8 cellular contexts compared by ENCODE assay signal in the genomic region with DNA sequence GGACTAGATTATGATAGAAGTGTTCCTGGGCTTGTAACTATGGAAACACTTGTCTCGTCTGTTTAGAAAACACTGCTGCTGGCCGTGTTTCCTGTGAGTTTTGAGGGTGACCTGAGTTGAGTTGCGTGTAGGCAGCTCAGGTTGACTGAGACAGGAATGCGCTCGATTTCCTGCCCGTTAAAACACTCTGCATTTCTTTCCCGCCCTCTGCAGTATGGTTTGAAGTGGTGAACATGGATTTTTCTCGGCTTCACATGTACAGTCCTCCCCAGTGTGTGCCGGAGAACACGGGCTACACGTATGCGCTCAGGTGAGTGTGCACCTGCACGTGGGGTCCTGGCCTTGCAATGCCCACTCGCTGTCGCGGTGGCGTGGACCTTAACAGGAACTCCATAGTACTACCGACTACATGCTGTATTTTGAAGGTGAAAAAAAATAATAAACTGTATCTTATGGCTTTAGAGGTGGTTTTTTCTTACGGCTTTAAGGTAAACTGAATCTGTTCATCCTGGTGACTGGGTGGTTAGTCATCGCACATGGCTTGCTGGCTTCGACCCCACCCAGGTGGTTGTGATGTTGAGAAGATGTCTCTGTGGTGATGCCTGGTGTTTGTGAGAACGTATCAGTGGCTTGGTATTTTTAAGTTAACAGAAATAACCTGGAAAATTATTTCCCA. TPM values are rescaled to one million over a fixed set of nuclear protein-coding genes. Genes with fewer than 3 reads are reported as not detected.
DNase-seq lines count a peak whose midpoint lies in the region; FAIRE-seq and TF ChIP-seq lines count a peak whose summit lies in the region.

A gene with protein sequence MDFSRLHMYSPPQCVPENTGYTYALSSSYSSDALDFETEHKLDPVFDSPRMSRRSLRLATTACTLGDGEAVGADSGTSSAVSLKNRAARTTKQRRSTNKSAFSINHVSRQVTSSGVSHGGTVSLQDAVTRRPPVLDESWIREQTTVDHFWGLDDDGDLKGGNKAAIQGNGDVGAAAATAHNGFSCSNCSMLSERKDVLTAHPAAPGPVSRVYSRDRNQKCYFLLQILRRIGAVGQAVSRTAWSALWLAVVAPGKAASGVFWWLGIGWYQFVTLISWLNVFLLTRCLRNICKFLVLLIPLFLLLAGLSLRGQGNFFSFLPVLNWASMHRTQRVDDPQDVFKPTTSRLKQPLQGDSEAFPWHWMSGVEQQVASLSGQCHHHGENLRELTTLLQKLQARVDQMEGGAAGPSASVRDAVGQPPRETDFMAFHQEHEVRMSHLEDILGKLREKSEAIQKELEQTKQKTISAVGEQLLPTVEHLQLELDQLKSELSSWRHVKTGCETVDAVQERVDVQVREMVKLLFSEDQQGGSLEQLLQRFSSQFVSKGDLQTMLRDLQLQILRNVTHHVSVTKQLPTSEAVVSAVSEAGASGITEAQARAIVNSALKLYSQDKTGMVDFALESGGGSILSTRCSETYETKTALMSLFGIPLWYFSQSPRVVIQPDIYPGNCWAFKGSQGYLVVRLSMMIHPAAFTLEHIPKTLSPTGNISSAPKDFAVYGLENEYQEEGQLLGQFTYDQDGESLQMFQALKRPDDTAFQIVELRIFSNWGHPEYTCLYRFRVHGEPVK (plus strand): TSS at position 185 of the 676 bp plus-strand sequence. CDS start 49 bp downstream, at position 234.

- no peak for TF ChIP-seq EP300 in sigmoid colon (IDR thresholded peaks at IDR 0.05)

- H3K36me3 ChIP-seq in PC-9 (ENCODE audit: low read depth): peaks cover 11% of the 10 kb centered on the region
- H3K36me3 ChIP-seq in cardiac muscle cell: peaks cover 3% of the 10 kb centered on the region
- H3K36me3 ChIP-seq in sigmoid colon: no peaks in the 10 kb centered on the region

- H3K4me3 Mint-ChIP-seq in activated naive CD4-positive, alpha-beta T cell treated with anti-CD3 and anti-CD28 coated beads, Interleukin-2, amount 10 ng/mL, durations not matched to agents 7 days and 5 days: peak within 1 kb of the TSS; percentile 70

- 60 to 80% methylated on average over 22 of the region's 22 CpGs for WGBS in sigmoid colon, 2 donors

- POLR2A ChIA-PET in PC-9 (lab: Charles Lee; ENCODE audit: unreplicated experiment): interaction anchor here (0.6 to 3.2 kb wide), 8 partner anchors 11 to 623 kb away, joined by 3 to 50 read pairs (median 6); a partner anchor contains a TSS

- no peaks in the 10 kb centered on the region for H3K9me2 ChIP-seq in PC-9 (ENCODE audit: insufficient read depth)

- peaks cover 51% of the 10 kb centered on the region for H3F3A ChIP-seq in PC-9 (ENCODE audit: insufficient read depth, low read depth)

- CTCF ChIA-PET in PC-9 (lab: Charles Lee): interaction anchor here (0.6 to 0.7 kb wide), 2 partner anchors 14 to 233 kb away, joined by 4 to 8 read pairs; no protein-coding TSS in a partner anchor
- CTCF ChIA-PET in activated naive CD4-positive, alpha-beta T cell treated with anti-CD3 and anti-CD28 coated beads, Interleukin-2, amount 10 ng/mL, durations not matched to agents 7 days and 5 days (lab: Charles Lee): interaction anchor here (1.7 to 5.4 kb wide), 4 partner anchors 10 to 45 kb away, joined by 7 to 22 read pairs (median 10); no protein-coding TSS in a partner anchor

- no TSS peak for BruUV-seq in PC-9 (replicated peaks; lab: Mats Ljungman, UMichigan)

- H3K27me3 ChIP-seq in PC-9 (ENCODE audit: insufficient read depth, low read depth) (no peaks in the 10 kb centered on the region), cardiac muscle cell (no peaks in the 10 kb centered on the region), sigmoid colon (no peaks in the 10 kb centered on the region)

- peak within 1 kb of the TSS; percentile 95 for H3K27ac Mint-ChIP-seq in activated naive CD4-positive, alpha-beta T cell treated with anti-CD3 and anti-CD28 coated beads, Interleukin-2, amount 10 ng/mL, durations not matched to agents 7 days and 5 days

- H3K4me1 Mint-ChIP-seq in activated naive CD4-positive, alpha-beta T cell treated with anti-CD3 and anti-CD28 coated beads, Interleukin-2, amount 10 ng/mL, durations not matched to agents 7 days and 5 days: peaks cover 72% of the 10 kb centered on the region

- no peak within 1 kb of the TSS for H2AFZ ChIP-seq in PC-9

- H3K9me3 ChIP-seq in PC-9 (ENCODE audit: insufficient read depth, low read depth) (no peaks in the 10 kb centered on the region), cardiac muscle cell (ENCODE audit: low read depth) (no peaks in the 10 kb centered on the region), sigmoid colon (no peaks in the 10 kb centered on the region)

- peak within 1 kb of the TSS; percentile 82 for H3K4me2 ChIP-seq in PC-9

- no peak for TF ChIP-seq POLR2A in H54 (IDR thresholded peaks at IDR 0.05; ENCODE audit: low read depth, low read length)
- no peak for TF ChIP-seq POLR2A in sigmoid colon (IDR thresholded peaks at IDR 0.05)

- no peak for TF ChIP-seq CTCF in PC-9 (conservative IDR thresholded peaks at IDR 0.05)
- no peak for TF ChIP-seq CTCF in cardiac muscle cell (IDR thresholded peaks at IDR 0.05; ENCODE audit: low read depth, low read length)
- TF ChIP-seq CTCF in sigmoid colon (IDR thresholded peaks at IDR 0.05): no peak

- H3K4me1 ChIP-seq in PC-9 (replicated peaks; ENCODE audit: insufficient read depth) (peaks cover 57% of the 10 kb centered on the region), cardiac muscle cell (ENCODE audit: low read depth) (peaks cover 28% of the 10 kb centered on the region), sigmoid colon (peaks cover 0 to 88% (median 85%) of the 10 kb centered on the region in 4 donors)

- H3K36me3 Mint-ChIP-seq in activated naive CD4-positive, alpha-beta T cell treated with anti-CD3 and anti-CD28 coated beads, Interleukin-2, amount 10 ng/mL, durations not matched to agents 7 days and 5 days: peaks cover 24% of the 10 kb centered on the region

- peak; percentile 69 for DNase-seq in COLO829 (ENCODE audit: low spot score)
- peak; percentile 82 for DNase-seq in H54 (ENCODE audit: insufficient read length, low spot score)
- peak; percentile 90 to 96 for DNase-seq in PC-9
- DNase-seq in activated naive CD4-positive, alpha-beta T cell treated with anti-CD3 and anti-CD28 coated beads, Interleukin-2, amount 10 ng/mL, durations not matched to agents 7 days and 5 days: peak; percentile 76
- peak; percentile 49 to 72 for DNase-seq in cardiac muscle cell (ENCODE audit: low read depth in 1 of 2, low spot score in 1 of 2)
- peak; percentile 71 for DNase-seq in sigmoid colon
- DNase-seq in C1 segment of cervical spinal cord (lab: John Stamatoyannopoulos, UW): no peak
- DNase-seq in NCI-H2081 treated with DMSO at 0.1 percent for 48 hours (lab: John Stamatoyannopoulos, UW): no peak

- H3K4me3 ChIP-seq in PC-9 (peak within 1 kb of the TSS; percentile 46), cardiac muscle cell (no peak within 1 kb of the TSS), sigmoid colon (peak within 1 kb of the TSS; percentile 3 to 29 (median 10))

- intact Hi-C loops in PC-9 (cut with micrococcal nuclease; ENCODE audit: unreplicated experiment): loop anchor here (1.0 to 10.0 kb wide), 6 partner anchors 15 to 622 kb away; a partner anchor contains a TSS
- intact Hi-C loops in sigmoid colon (cut with DNase I): no loop called here

- H3K27me3 Mint-ChIP-seq in activated naive CD4-positive, alpha-beta T cell treated with anti-CD3 and anti-CD28 coated beads, Interleukin-2, amount 10 ng/mL, durations not matched to agents 7 days and 5 days: no peaks in the 10 kb centered on the region

- H3K9me3 Mint-ChIP-seq in activated naive CD4-positive, alpha-beta T cell treated with anti-CD3 and anti-CD28 coated beads, Interleukin-2, amount 10 ng/mL, durations not matched to agents 7 days and 5 days: no peaks in the 10 kb centered on the region

- peak within 1 kb of the TSS; percentile 97 for H3K27ac ChIP-seq in PC-9
- peak within 1 kb of the TSS; percentile 98 for H3K27ac ChIP-seq in cardiac muscle cell
- H3K27ac ChIP-seq in sigmoid colon: peak within 1 kb of the TSS; percentile 84 to 92 (median 89)

- peaks cover 88% of the 10 kb centered on the region for H3K79me2 ChIP-seq in PC-9 (ENCODE audit: low read depth)

- no peaks in the 10 kb centered on the region for H4K20me1 ChIP-seq in PC-9 (ENCODE audit: insufficient read depth)

- peak; percentile 36 for FAIRE-seq in H54 (lab: Jason Lieb, UNC)

RNA-seq across cellular contexts. Expression of the gene that starts here (rescaled TPM):
- total RNA-seq in PC-9 (2021) (245 and 272 TPM in 2 replicates), cardiac muscle cell (172 and 188 TPM in 2 replicates), sigmoid colon (100 to 1,000 TPM; 108 to 130 (median 119) TPM)
- polyA plus RNA-seq in cardiac muscle cell (152 and 172 TPM in 2 replicates), sigmoid colon (10 to 100 TPM; 23.4 to 71.0 (median 30.1) TPM)

Comparison
In these comparisons a context has a peak if more than half of its experiments do, and no peak if none do; other contexts are left out.
1. DNase-seq: peak in COLO829 (single experiment), H54 (single experiment), PC-9 (2 of 2), activated naive CD4-positive, alpha-beta T cell treated with anti-CD3 and anti-CD28 coated beads, Interleukin-2, amount 10 ng/mL, durations not matched to agents 7 days and 5 days (single experiment), cardiac muscle cell (2 of 2) and sigmoid colon (single experiment); none in C1 segment of cervical spinal cord (0 of 14) and NCI-H2081 treated with DMSO at 0.1 percent for 48 hours (single experiment).
2. Peak in every context shown above with its lines, with median percentiles within 50 percentile points of each other: H3K27ac ChIP-seq.